In the genomic region with DNA sequence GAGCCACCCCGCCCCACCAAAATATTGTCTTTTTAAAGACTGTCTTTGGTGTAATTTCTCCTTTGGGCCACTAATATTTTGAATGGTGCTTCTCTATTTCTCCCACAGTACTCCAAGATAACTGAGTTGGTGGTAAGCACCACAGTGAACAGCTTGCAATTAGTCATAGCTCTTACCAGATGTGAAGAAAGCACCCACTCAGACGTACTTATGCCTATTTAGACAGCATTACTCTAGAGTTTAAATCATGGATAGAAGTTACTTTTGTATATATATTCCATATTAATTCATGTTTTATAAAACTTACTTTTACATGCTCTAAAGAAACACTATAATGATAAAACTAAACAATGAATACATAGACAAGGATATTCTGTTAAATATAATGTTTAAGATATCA, we compare ENCODE assay signal across 33 cellular contexts. TPM values are rescaled to one million over a fixed set of nuclear protein-coding genes. Genes with fewer than 3 reads are reported as not detected.
A peak's percentile ranks its signal among the peaks of the same experiment; 100 is the strongest.
DNase-seq lines count a peak whose midpoint lies in the region; ATAC-seq, FAIRE-seq and TF ChIP-seq lines count a peak whose summit lies in the region.
"Had no signal": no experiment of that assay in that cellular context is flagged by ENCODE, and none has a peak within 500 bp of the region (broad histone marks: within the 10 kb centered on the region; RNA-seq: fewer than 3 reads in every experiment).

No MANE protein-coding gene starts in this region.

- no peaks in the 10 kb centered on the region for H3K36me3 Mint-ChIP-seq in activated naive CD4-positive, alpha-beta T cell treated with anti-CD3 and anti-CD28 coated beads, Interleukin-2, amount 50 U/mL, for 72 hours
- H3K36me3 Mint-ChIP-seq: activated CD8-positive, alpha-beta memory T cell treated with anti-CD3 and anti-CD28 coated beads, Interleukin-2, amount 10 ng/mL, durations not matched to agents 7 days and 5 days; activated naive CD8-positive, alpha-beta T cell treated with anti-CD3 and anti-CD28 coated beads, Interleukin-2, amount 10 ng/mL, durations not matched to agents 7 days and 5 days had no signal

- ATAC-seq in HG03135 (IDR thresholded peaks at IDR 0.05; ENCODE audit: unreplicated experiment) (no peak), GM21515 (IDR thresholded peaks at IDR 0.05; ENCODE audit: unreplicated experiment) (no peak)
- no peak for ATAC-seq in activated naive CD4-positive, alpha-beta T cell treated with anti-CD3 and anti-CD28 coated beads, Interleukin-2, amount 50 U/mL, for 72 hours
- ATAC-seq: activated CD8-positive, alpha-beta memory T cell treated with anti-CD3 and anti-CD28 coated beads, Interleukin-2, amount 10 ng/mL, durations not matched to agents 7 days and 5 days; activated T-cell treated with anti-CD3 and anti-CD28 coated beads, Interleukin-2, amount 50 U/mL, for 4 hours; left ventricle myocardium superior; upper lobe of right lung had no signal

- H3K27ac Mint-ChIP-seq in activated naive CD4-positive, alpha-beta T cell treated with anti-CD3 and anti-CD28 coated beads, Interleukin-2, amount 50 U/mL, for 72 hours, result no peak overlapping the region
- H3K27ac Mint-ChIP-seq: activated B cell treated with CpG ODN at 0.5 μM for 24 hours; activated CD8-positive, alpha-beta memory T cell treated with anti-CD3 and anti-CD28 coated beads, Interleukin-2, amount 10 ng/mL, durations not matched to agents 7 days and 5 days; activated naive CD8-positive, alpha-beta T cell treated with anti-CD3 and anti-CD28 coated beads, Interleukin-2, amount 10 ng/mL, durations not matched to agents 7 days and 5 days had no signal

- peaks cover 1 to 11% of the 10 kb centered on the region in 2 donors for H3K9me3 Mint-ChIP-seq in activated naive CD4-positive, alpha-beta T cell treated with anti-CD3 and anti-CD28 coated beads, Interleukin-2, amount 50 U/mL, for 72 hours
- H3K9me3 Mint-ChIP-seq: activated naive CD8-positive, alpha-beta T cell treated with anti-CD3 and anti-CD28 coated beads, Interleukin-2, amount 10 ng/mL, durations not matched to agents 7 days and 5 days; activated T-cell treated with anti-CD3 and anti-CD28 coated beads, Interleukin-2, amount 50 U/mL, for 4 hours had no signal

- no peak overlapping the region for H3K4me3 ChIP-seq in choroid plexus epithelial cell (ENCODE audit: low read depth, low read length)
- H3K4me3 ChIP-seq: right atrium auricular region, SK-N-MC, upper lobe of right lung had no signal

- FAIRE-seq in frontal cortex (lab: Jason Lieb, UNC), result peak; percentile 6
- FAIRE-seq: islet of Langerhans, small intestine had no signal

- TF ChIP-seq CTCF in choroid plexus epithelial cell (conservative IDR thresholded peaks at IDR 0.05; ENCODE audit: low read depth, low read length), result no peak

- DNase-seq in ELR (ENCODE audit: low read depth), result peak; percentile 10
- DNase-seq in NCI-H524 treated with DMSO at 0.1 percent for 48 hours (lab: John Stamatoyannopoulos, UW), result peak; percentile 76
- DNase-seq in choroid plexus epithelial cell (ENCODE audit: low read depth), result peak; percentile 33
- DNase-seq in frontal cortex (ENCODE audit: low spot score in 2 of 2), result no peak
- DNase-seq in NCI-H748 (lab: John Stamatoyannopoulos, UW; ENCODE audit: unreplicated experiment), result no peak
- no peak for DNase-seq in activated naive CD4-positive, alpha-beta T cell treated with anti-CD3 and anti-CD28 coated beads, Interleukin-2, amount 50 U/mL, for 72 hours (ENCODE audit: low spot score in 2 of 2)
- DNase-seq: activated B cell treated with CpG ODN at 0.5 μM for 24 hours; activated CD4-positive, alpha-beta T cell treated with anti-CD3 and anti-CD28 coated beads, Interleukin-2, amount 50 U/mL, for 1 hour; activated CD8-positive, alpha-beta memory T cell treated with anti-CD3 and anti-CD28 coated beads, Interleukin-2, amount 10 ng/mL, durations not matched to agents 7 days and 5 days; activated gamma-delta T cell; activated naive CD8-positive, alpha-beta T cell treated with anti-CD3 and anti-CD28 coated beads, Interleukin-2, amount 10 ng/mL, durations not matched to agents 7 days and 5 days; activated T-cell treated with anti-CD3 and anti-CD28 coated beads, Interleukin-2, amount 50 U/mL, for 4 hours; C1 segment of cervical spinal cord; central memory CD4-positive, alpha-beta T cell; GDM1; glutamatergic neuron; GOT3; KG1; left ventricle myocardium superior; MM.1S; NCI-H1436; NCI-H2081; NCI-H226; NCI-H774; small intestine; stimulated activated naive CD4-positive, alpha-beta T cell; upper lobe of right lung had no signal

RNA-seq across cellular contexts. Expression of gene ANO3, which starts 12.7 kb away (rescaled TPM):
- total RNA-seq in frontal cortex, result 4.1 TPM
- total RNA-seq in activated naive CD4-positive, alpha-beta T cell treated with anti-CD3 and anti-CD28 coated beads, Interleukin-2, amount 50 U/mL, for 72 hours, result not detected
- total RNA-seq: activated B cell treated with CpG ODN at 0.5 μM for 24 hours; activated naive CD8-positive, alpha-beta T cell treated with anti-CD3 and anti-CD28 coated beads, Interleukin-2, amount 10 ng/mL, durations not matched to agents 7 days and 5 days; activated T-cell treated with anti-CD3 and anti-CD28 coated beads, Interleukin-2, amount 50 U/mL, for 4 hours; left ventricle myocardium superior; T-helper 1 cell treated with Interleukin-12 subunit alpha and Interleukin-12 subunit beta and Interleukin-4 antibody, amounts not matched to agents 30 ng/mL and 1 ng/mL, for 36 hours had no signal

Comparison
In these comparisons a context has a peak if more than half of its experiments do, and no peak if none do; other contexts are left out.
1. DNase-seq: peak in ELR (single experiment), NCI-H524 treated with DMSO at 0.1 percent for 48 hours (single experiment) and choroid plexus epithelial cell (single experiment); none in frontal cortex (0 of 2), NCI-H748 (single experiment) and activated naive CD4-positive, alpha-beta T cell treated with anti-CD3 and anti-CD28 coated beads, Interleukin-2, amount 50 U/mL, for 72 hours (0 of 2).